Comparison of ENCODE assay signal across 2 cellular contexts in genomic region chr6:154541832-154542231, GRCh38.
TF ChIP-seq lines count a peak whose summit lies in the region.

No MANE protein-coding gene starts in this region.

TF ChIP-seq in GM23338, 12 proteins besides CTCF, POLR2A, EP300 and RAD21:
- 0 out of 2 replicates have a peak, but pooled peaks have one; percentile 22 for TF ChIP-seq ZNF331 (CRISPR knock-in tag; IDR thresholded peaks at IDR 0.05; ENCODE audit: low read depth)
TF ChIP-seq in GM23338: peak in this region for 1; not testable (repeated sequence) for 11.

TF ChIP-seq in IMR-90, 13 proteins besides CTCF, POLR2A, EP300 and RAD21:
- 0 out of 2 replicates have a peak, but pooled peaks have one; percentile 13 for TF ChIP-seq NFE2L2 (IDR thresholded peaks at IDR 0.05; ENCODE audit: low read depth, low read length)
